ENCODE assay signal across 20 cellular contexts in the genomic region with DNA sequence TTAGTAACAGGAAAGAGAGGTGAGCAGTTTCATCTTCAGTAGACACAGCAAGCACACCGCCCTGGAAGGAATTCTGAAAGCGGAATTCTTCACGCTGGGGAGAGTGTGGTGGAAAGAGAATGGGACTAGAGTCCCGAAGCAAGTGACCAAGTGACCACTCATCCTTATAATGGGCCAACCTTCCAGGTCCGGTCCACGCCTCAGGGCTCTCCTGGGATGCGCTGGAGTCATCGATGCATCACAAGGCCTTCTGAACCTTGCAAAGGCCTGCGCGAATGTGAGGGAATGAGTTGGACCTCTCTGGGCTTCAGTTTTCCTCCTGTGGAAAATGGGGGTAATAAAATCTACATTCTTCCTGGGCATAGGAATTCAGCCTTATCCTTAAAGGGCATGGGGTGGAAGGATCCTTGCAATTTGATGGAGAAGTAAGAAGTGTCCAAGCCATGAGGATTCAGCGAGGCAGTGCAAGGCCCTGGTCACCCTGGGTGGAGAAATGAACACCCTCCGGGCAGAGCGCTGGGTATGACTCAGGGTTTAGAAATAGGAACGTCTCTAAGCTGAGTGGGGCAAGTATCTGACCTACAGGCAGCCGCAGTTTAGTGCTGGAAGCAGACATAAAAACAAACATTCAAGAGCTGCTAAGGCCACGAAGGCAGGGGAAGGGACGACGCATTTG.
DNase-seq lines count a peak whose midpoint lies in the region; ATAC-seq and TF ChIP-seq lines count a peak whose summit lies in the region.
"Had no signal": no experiment of that assay in that cellular context is flagged by ENCODE, and none has a peak within 500 bp of the region (broad histone marks: within the 10 kb centered on the region; RNA-seq: fewer than 3 reads in every experiment).

No MANE protein-coding gene starts in this region.

- H3K27ac ChIP-seq in mammary epithelial cell (ENCODE audit: insufficient read depth, low read depth, low read length) (no peak overlapping the region), SJSA1 (no peak overlapping the region), SJCRH30 (no peak overlapping the region)
- H3K27ac ChIP-seq: neural progenitor cell, upper lobe of left lung had no signal

- in situ Hi-C loops in mammary epithelial cell (cut with MboI; ENCODE audit: low sequenced_read_pairs in 2 of 2): no loop called here

- H3K4me3 ChIP-seq in mammary epithelial cell (replicated peaks in 1 of 3; ENCODE audit: insufficient read depth in 1 of 3, low read depth in 2 of 3, low read length in 3 of 3) (no peak overlapping the region), SJSA1 (no peak overlapping the region), fibroblast of villous mesenchyme (ENCODE audit: low read depth, low read length) (no peak overlapping the region), SJCRH30 (no peak overlapping the region)
- H3K4me3 ChIP-seq: neural progenitor cell, upper lobe of left lung had no signal

- BruUV-seq in MCF 10A (replicated peaks; lab: Mats Ljungman, UMichigan) (no TSS peak), mammary epithelial cell (replicated peaks; lab: Mats Ljungman, UMichigan) (no TSS peak)

- no peaks in the 10 kb centered on the region for H3K36me3 Mint-ChIP-seq in MCF 10A (ENCODE audit: insufficient read depth, unreplicated experiment)
- H3K36me3 Mint-ChIP-seq: neural progenitor cell had no signal

- no peak overlapping the region for H3K4me2 ChIP-seq in mammary epithelial cell (ENCODE audit: insufficient read depth, low read depth, low read length)
- H3K4me2 ChIP-seq: neural progenitor cell had no signal

- H3K36me3 ChIP-seq in mammary epithelial cell (ENCODE audit: insufficient read depth, low read length) (no peaks in the 10 kb centered on the region), SJSA1 (no peaks in the 10 kb centered on the region), SJCRH30 (no peaks in the 10 kb centered on the region)
- H3K36me3 ChIP-seq: neural progenitor cell, upper lobe of left lung had no signal

- H3K27me3 ChIP-seq in mammary epithelial cell (ENCODE audit: insufficient read depth, low read length) (peaks cover 3% of the 10 kb centered on the region), SJSA1 (replicated peaks) (no peaks in the 10 kb centered on the region), SJCRH30 (no peaks in the 10 kb centered on the region)
- H3K27me3 ChIP-seq: neural progenitor cell, upper lobe of left lung had no signal

- DNase-seq in MCF 10A (ENCODE audit: unreplicated experiment) (peak; percentile 87), mammary epithelial cell (no peak), SJSA1 (ENCODE audit: low read depth in 1 of 2, low spot score in 2 of 2) (peak; percentile 53 to 70), fibroblast of villous mesenchyme (ENCODE audit: low read depth) (peak; percentile 46), SJCRH30 (no peak), OCI-M1 (lab: John Stamatoyannopoulos, UW) (no peak)
- DNase-seq: activated B cell treated with CpG ODN at 0.5 μM for 24 hours, midbrain, NCI-H1092, NCI-H774, right cardiac atrium, T-helper 1 cell, upper lobe of left lung had no signal

- H3K27me3 Mint-ChIP-seq in MCF 10A (ENCODE audit: insufficient read depth, unreplicated experiment): peaks cover 25% of the 10 kb centered on the region

- H3K4me1 ChIP-seq in mammary epithelial cell (ENCODE audit: insufficient read depth, low read length): peaks cover 15% of the 10 kb centered on the region
- H3K4me1 ChIP-seq in SJSA1 (replicated peaks): peaks cover 18% of the 10 kb centered on the region
- no peaks in the 10 kb centered on the region for H3K4me1 ChIP-seq in SJCRH30
- H3K4me1 ChIP-seq: neural progenitor cell, upper lobe of left lung had no signal

- no peak overlapping the region for H3K9ac ChIP-seq in mammary epithelial cell (ENCODE audit: insufficient read depth, low read length)
- H3K9ac ChIP-seq: neural progenitor cell had no signal

- CTCF ChIA-PET in MCF 10A (lab: Yijun Ruan, JAX) (interaction anchor here (1.7 to 5.2 kb wide), 4 partner anchors 10 to 64 kb away, joined by 5 to 29 read pairs (median 8); no protein-coding TSS in a partner anchor), mammary epithelial cell (lab: Charles Lee; ENCODE audit: low non-redundant PET) (no interaction called here)

- H3K4me1 Mint-ChIP-seq in MCF 10A (ENCODE audit: insufficient read depth, unreplicated experiment): peaks cover 28% of the 10 kb centered on the region

- dilution Hi-C loops in mammary epithelial cell (cut with HindIII; ENCODE audit: low sequenced_read_pairs): no loop called here

- H3K27ac Mint-ChIP-seq in MCF 10A (ENCODE audit: low read depth, unreplicated experiment): no peak overlapping the region
- H3K27ac Mint-ChIP-seq: activated B cell treated with CpG ODN at 0.5 μM for 24 hours; activated T-helper 1 cell treated with anti-CD3 and anti-CD28 coated beads, Interleukin-12 subunit alpha, Interleukin-12 subunit beta, Interleukin-2, Interleukin-4 antibody, amounts not matched to agents 30 ng/mL and 10 ng/mL and 1 ng/mL, durations not matched to agents 14 hours and 24 hours and 36 hours; IgD-negative memory B cell; neural progenitor cell; stimulated activated naive CD8-positive, alpha-beta T cell treated with anti-CD3 and anti-CD28 coated beads, Interleukin-15, Interleukin-2, amounts not matched to agents 100 ng/mL and 50 ng/mL, for 24 hours had no signal

- no peak for ATAC-seq in HG02970 (IDR thresholded peaks at IDR 0.05; ENCODE audit: low FRiP score, unreplicated experiment)
- no peak for ATAC-seq in HG02938 (IDR thresholded peaks at IDR 0.05; ENCODE audit: unreplicated experiment)
- ATAC-seq: right cardiac atrium had no signal

- H2AFZ ChIP-seq in mammary epithelial cell (ENCODE audit: low read depth, low read length): no peak overlapping the region
- H2AFZ ChIP-seq: neural progenitor cell had no signal

- H4K20me1 ChIP-seq in mammary epithelial cell (ENCODE audit: insufficient read depth, low read length): no peaks in the 10 kb centered on the region

- TF ChIP-seq CTCF in MCF 10A (IDR thresholded peaks at IDR 0.05; ENCODE audit: unreplicated experiment) (no peak), mammary epithelial cell (conservative IDR thresholded peaks at IDR 0.05 in 1 of 2, IDR thresholded peaks at IDR 0.05 in 1 of 2; ENCODE audit: extremely low read depth in 1 of 2, insufficient read depth in 1 of 2, low read depth in 1 of 2, low read length in 2 of 2) (no peak), fibroblast of villous mesenchyme (IDR thresholded peaks at IDR 0.05; ENCODE audit: insufficient read depth, low read depth, low read length) (no peak)

- POLR2A ChIA-PET in MCF 10A (lab: Yijun Ruan, JAX): interaction anchor here (0.6 to 1.0 kb wide), 4 partner anchors 10 to 1767 kb away, joined by 3 to 4 read pairs (median 3); no protein-coding TSS in a partner anchor

- H3K79me2 ChIP-seq in mammary epithelial cell (ENCODE audit: insufficient read depth, low read length): no peaks in the 10 kb centered on the region

- no peaks in the 10 kb centered on the region for H3K9me3 ChIP-seq in mammary epithelial cell (replicated peaks; ENCODE audit: insufficient read depth, low read length)
- no peaks in the 10 kb centered on the region for H3K9me3 ChIP-seq in SJSA1 (replicated peaks)
- H3K9me3 ChIP-seq in SJCRH30 (replicated peaks): no peaks in the 10 kb centered on the region
- H3K9me3 ChIP-seq: upper lobe of left lung had no signal

- WGBS in mammary epithelial cell (ENCODE audit: low coverage, missing lambda C conversion rate): 87% methylated on average over 13 of the region's 18 CpGs

- intact Hi-C loops in MCF 10A (cut with micrococcal nuclease): no loop called here
- intact Hi-C loops in mammary epithelial cell (cut with micrococcal nuclease): no loop called here

- H3K4me3 Mint-ChIP-seq in MCF 10A (ENCODE audit: unreplicated experiment): peak overlapping the region; percentile 51
- H3K4me3 Mint-ChIP-seq: activated B cell treated with CpG ODN at 0.5 μM for 24 hours; activated T-helper 1 cell treated with anti-CD3 and anti-CD28 coated beads, Interleukin-12 subunit alpha, Interleukin-12 subunit beta, Interleukin-2, Interleukin-4 antibody, amounts not matched to agents 30 ng/mL and 10 ng/mL and 1 ng/mL, durations not matched to agents 14 hours and 24 hours and 36 hours; central memory CD8-positive, alpha-beta T cell; stimulated activated naive CD8-positive, alpha-beta T cell treated with anti-CD3 and anti-CD28 coated beads, Interleukin-15, Interleukin-2, amounts not matched to agents 100 ng/mL and 50 ng/mL, for 24 hours had no signal

- H3K9me3 Mint-ChIP-seq in MCF 10A (ENCODE audit: unreplicated experiment): no peaks in the 10 kb centered on the region
- H3K9me3 Mint-ChIP-seq: activated B cell treated with CpG ODN at 0.5 μM for 24 hours; activated T-helper 1 cell treated with anti-CD3 and anti-CD28 coated beads, Interleukin-12 subunit alpha, Interleukin-12 subunit beta, Interleukin-2, Interleukin-4 antibody, amounts not matched to agents 30 ng/mL and 10 ng/mL and 1 ng/mL, durations not matched to agents 14 hours and 24 hours and 36 hours; central memory CD8-positive, alpha-beta T cell; neural progenitor cell; stimulated activated naive CD8-positive, alpha-beta T cell treated with anti-CD3 and anti-CD28 coated beads, Interleukin-15, Interleukin-2, amounts not matched to agents 100 ng/mL and 50 ng/mL, for 24 hours had no signal

Comparison
In these comparisons a context has a peak if more than half of its experiments do, and no peak if none do; other contexts are left out.
1. DNase-seq: peak in MCF 10A (single experiment), SJSA1 (2 of 2) and fibroblast of villous mesenchyme (single experiment); none in mammary epithelial cell (single experiment), SJCRH30 (0 of 2) and OCI-M1 (single experiment).